Comparison of ENCODE assay signal across 23 cellular contexts in genomic region chr1:115952547-115952946, GRCh38. TPM values are rescaled to one million over a fixed set of nuclear protein-coding genes. Genes with fewer than 3 reads are reported as not detected.
A peak's percentile ranks its signal among the peaks of the same experiment; 100 is the strongest.
DNase-seq lines count a peak whose midpoint lies in the region; ATAC-seq, FAIRE-seq and TF ChIP-seq lines count a peak whose summit lies in the region.
"Had no signal": no experiment of that assay in that cellular context is flagged by ENCODE, and none has a peak within 500 bp of the region (broad histone marks: within the 10 kb centered on the region; RNA-seq: fewer than 3 reads in every experiment).

No MANE protein-coding gene starts in this region.

- no TSS peak for BruUV-seq in PC-9 (replicated peaks; lab: Mats Ljungman, UMichigan)

- H3K9me3 ChIP-seq in PC-9 (ENCODE audit: insufficient read depth, low read depth), result no peaks in the 10 kb centered on the region
- H3K9me3 ChIP-seq in pancreas, result no peaks in the 10 kb centered on the region
- no peaks in the 10 kb centered on the region for H3K9me3 ChIP-seq in HAP-1
- H3K9me3 ChIP-seq: Peyer's patch had no signal

- 0 out of 2 replicates have a peak, but pooled peaks cover 9% of the 10 kb centered on the region for H3K9me2 ChIP-seq in PC-9 (ENCODE audit: insufficient read depth)

- in situ Hi-C loops in ACHN (cut with HindIII; ENCODE audit: low pct_ligation_motif_present, low pct_unique_long_range_greater_than_20kb, low sequenced_read_pairs) (no loop called here), HAP-1 (cut with MboI; ENCODE audit: low sequenced_read_pairs) (no loop called here)

- H3K4me3 ChIP-seq in LNCaP clone FGC (ENCODE audit: low read depth, low read length) (no peak overlapping the region), PC-9 (no peak overlapping the region), pancreas (no peak overlapping the region), HAP-1 (no peak overlapping the region)
- H3K4me3 ChIP-seq: GM12878, GM23338, Peyer's patch had no signal

- POLR2A ChIA-PET in PC-9 (lab: Charles Lee; ENCODE audit: unreplicated experiment), result no interaction called here

- CTCF ChIA-PET in PC-9 (lab: Charles Lee), result no interaction called here

- H3F3A ChIP-seq in PC-9 (ENCODE audit: insufficient read depth, low read depth), result 0 out of 2 replicates have a peak, but pooled peaks cover 4% of the 10 kb centered on the region

- ATAC-seq in left colon (peak; percentile 96), pancreas (peak; percentile 32 to 66 (median 50)), HG02678 (IDR thresholded peaks at IDR 0.05; ENCODE audit: unreplicated experiment) (no peak)
- ATAC-seq: GM12878, GM23338, HepG2, Right ventricle myocardium inferior, SK-N-SH treated with all-trans-retinoic acid at 6 μM for 48 hours had no signal

- no peaks in the 10 kb centered on the region for H4K20me1 ChIP-seq in PC-9 (ENCODE audit: insufficient read depth)

- 0% methylated on average over 1 of the region's 1 CpG for WGBS in pancreas, 2 donors

- H3K4me2 ChIP-seq in PC-9, result 0 out of 2 replicates have a peak overlapping the region, but pooled peaks have one; percentile 2
- H3K4me2 ChIP-seq: GM23338, KMS-11 had no signal

- peak overlapping the region; percentile 48; the same call in 1 of the 2 replicates for H2AFZ ChIP-seq in PC-9

- DNase-seq in LNCaP clone FGC (ENCODE audit: low read depth) (peak; percentile 94), PC-9 (peak in 1 of 2 experiments; percentile 57), left colon (no peak), pancreas (no peak), NCI-H128 (lab: John Stamatoyannopoulos, UW; ENCODE audit: unreplicated experiment) (no peak), ACHN (no peak), HAP-1 (ENCODE audit: low spot score in 2 of 2) (no peak)
- DNase-seq: C1 segment of cervical spinal cord; CD8-positive, alpha-beta memory T cell; DMS53; EL; NCI-H1048; NCI-H1694 treated with DMSO at 0.1 percent for 48 hours; NCI-H510A treated with DMSO at 0.1 percent for 48 hours; Peyer's patch; T-helper 1 cell had no signal

- H3K27ac ChIP-seq in PC-9 (no peak overlapping the region), pancreas (no peak overlapping the region)
- H3K27ac ChIP-seq: KMS-11, Peyer's patch had no signal

- FAIRE-seq in pancreas (lab: Jason Lieb, UNC), result no peak
- FAIRE-seq: GM12878, HepG2 had no signal

- H3K27me3 ChIP-seq in PC-9 (ENCODE audit: insufficient read depth, low read depth) (no peaks in the 10 kb centered on the region), pancreas (no peaks in the 10 kb centered on the region), HAP-1 (ENCODE audit: low read depth) (no peaks in the 10 kb centered on the region)
- H3K27me3 ChIP-seq: Peyer's patch had no signal

- H3K79me2 ChIP-seq in PC-9 (ENCODE audit: low read depth), result no peaks in the 10 kb centered on the region

- TF ChIP-seq CTCF in LNCaP clone FGC (IDR thresholded peaks at IDR 0.05; ENCODE audit: control insufficient read depth, extremely low read depth, insufficient read depth) (no peak), PC-9 (conservative IDR thresholded peaks at IDR 0.05) (no peak), pancreas (IDR thresholded peaks at IDR 0.05) (no peak)

- H3K4me1 ChIP-seq in PC-9 (replicated peaks; ENCODE audit: insufficient read depth) (peaks cover 15% of the 10 kb centered on the region), pancreas (peaks cover 0 to 8% (median 0%) of the 10 kb centered on the region in 3 donors), HAP-1 (no peaks in the 10 kb centered on the region)
- H3K4me1 ChIP-seq: Peyer's patch had no signal

- H3K36me3 ChIP-seq in PC-9 (ENCODE audit: low read depth) (no peaks in the 10 kb centered on the region), pancreas (no peaks in the 10 kb centered on the region), HAP-1 (replicated peaks) (no peaks in the 10 kb centered on the region)
- H3K36me3 ChIP-seq: Peyer's patch had no signal

- intact Hi-C loops in PC-9 (cut with micrococcal nuclease; ENCODE audit: unreplicated experiment), result no loop called here
- intact Hi-C loops in left colon (cut with DNase I, micrococcal nuclease), result no loop called here
- intact Hi-C loops in pancreas (cut with DNase I), result no loop called here

RNA-seq across cellular contexts. Expression of gene SLC22A15, which starts 23.8 kb away (rescaled TPM):
- total RNA-seq in PC-9 (2021), result 1.8 and 4.5 TPM in 2 replicates
- 1 to 10 TPM; 1.9 to 4.8 TPM for total RNA-seq in left colon
- 1 to 10 TPM; 2.2 to 4.9 (median 3.3) TPM for total RNA-seq in pancreas
- polyA plus RNA-seq in pancreas, result 1 to 10 TPM; 1.5 to 4.0 TPM
- polyA plus RNA-seq: CD8-positive, alpha-beta memory T cell had no signal
